22 cellular contexts compared by ENCODE assay signal in genomic region chr7:79782256-79782655, GRCh38.
DNase-seq lines count a peak whose midpoint lies in the region; ATAC-seq and TF ChIP-seq lines count a peak whose summit lies in the region.
"Had no signal": no experiment of that assay in that cellular context is flagged by ENCODE, and none has a peak within 500 bp of the region (broad histone marks: within the 10 kb centered on the region; RNA-seq: fewer than 3 reads in every experiment).

No MANE protein-coding gene starts in this region.

- peak; percentile 34 for DNase-seq in DMS 273 (lab: John Stamatoyannopoulos, UW; ENCODE audit: unreplicated experiment)
- no peak for DNase-seq in DMS 273 treated with DMSO at 0.1 percent for 48 hours (lab: John Stamatoyannopoulos, UW)
- DNase-seq in fibroblast of pulmonary artery (ENCODE audit: low read depth), result peak; percentile 25
- no peak for DNase-seq in omental fat pad (ENCODE audit: low spot score)
- no peak for DNase-seq in stimulated activated CD4-positive, alpha-beta T cell treated with anti-CD3 and anti-CD28 coated beads, Interleukin-1b, Interleukin-23, amount 100 ng/mL, for 48 hours
- DNase-seq: Caco-2; CD8-positive, alpha-beta T cell; DMS79 treated with DMSO at 0.1 percent for 48 hours; GF-D8; GM23248; H7; KG1; MG63; NCI-H1417; NCI-H1694; NCI-H2227 treated with DMSO at 0.1 percent for 48 hours; NCI-H526 treated with DMSO at 0.1 percent for 48 hours; RPMI8226 had no signal

- peaks cover 4% of the 10 kb centered on the region for H3K4me1 ChIP-seq in mesodermal cell (ENCODE audit: control insufficient read depth, insufficient read depth, low read length, poor library complexity, severe bottlenecking)
- H3K4me1 ChIP-seq: Caco-2 had no signal

- TF ChIP-seq CTCF in fibroblast of pulmonary artery (IDR thresholded peaks at IDR 0.05; ENCODE audit: low read length, missing control alignments) (no peak), omental fat pad (IDR thresholded peaks at IDR 0.05) (no peak)

- no peak overlapping the region for H3K4me3 ChIP-seq in fibroblast of pulmonary artery (replicated peaks; ENCODE audit: low read depth, low read length)
- H3K4me3 ChIP-seq in mesodermal cell (ENCODE audit: extremely low read depth, insufficient read depth, low read length, poor library complexity, severe bottlenecking), result no peak overlapping the region
- H3K4me3 ChIP-seq: GM23248, MG63 had no signal

- no peaks in the 10 kb centered on the region for H3K9me3 ChIP-seq in mesodermal cell (ENCODE audit: control insufficient read depth, low read length)
- H3K9me3 ChIP-seq: Caco-2, MG63 had no signal

- no peak for ATAC-seq in omental fat pad (ENCODE audit: low FRiP score)
- ATAC-seq in GM18858 (IDR thresholded peaks at IDR 0.05; ENCODE audit: unreplicated experiment), result no peak
- ATAC-seq: CD8-positive, alpha-beta T cell had no signal

- WGBS in mesodermal cell (ENCODE audit: insufficient coverage in 2 of 2), 2 experiments, result no CpG with 5 or more reads among the region's 3 CpGs

- no peaks in the 10 kb centered on the region for H3K36me3 ChIP-seq in mesodermal cell (ENCODE audit: control insufficient read depth, insufficient read depth, low read length)
- H3K36me3 ChIP-seq: MG63 had no signal

- peak overlapping the region; percentile 54 for H3K27ac ChIP-seq in mesodermal cell (ENCODE audit: low read depth, low read length, severe bottlenecking)
- H3K27ac ChIP-seq: 22Rv1, C4-2B, GM23248 had no signal

Comparison
In these comparisons a context has a peak if more than half of its experiments do, and no peak if none do; other contexts are left out.
1. DNase-seq: peak in DMS 273 (single experiment) and fibroblast of pulmonary artery (single experiment); none in DMS 273 treated with DMSO at 0.1 percent for 48 hours (single experiment), omental fat pad (single experiment) and stimulated activated CD4-positive, alpha-beta T cell treated with anti-CD3 and anti-CD28 coated beads, Interleukin-1b, Interleukin-23, amount 100 ng/mL, for 48 hours (single experiment).